Comparison of ENCODE assay signal across 24 cellular contexts in genomic region chr15:66756220-66756769, GRCh38. TPM values are rescaled to one million over a fixed set of nuclear protein-coding genes. Genes with fewer than 3 reads are reported as not detected.
DNase-seq lines count a peak whose midpoint lies in the region; ATAC-seq and TF ChIP-seq lines count a peak whose summit lies in the region.
"Had no signal": no experiment of that assay in that cellular context is flagged by ENCODE, and none has a peak within 500 bp of the region (broad histone marks: within the 10 kb centered on the region; RNA-seq: fewer than 3 reads in every experiment).

No MANE protein-coding gene starts in this region.

- H3K27ac ChIP-seq in right cardiac atrium (ENCODE audit: low read length) (peak overlapping the region; percentile 46), sigmoid colon (no peak overlapping the region)
- H3K27ac ChIP-seq: Peyer's patch, SJCRH30 had no signal

- peak in 1 of 3 donors; percentile 20 for DNase-seq in right cardiac atrium
- no peak for DNase-seq in cardiac septum (ENCODE audit: low spot score)
- peak; percentile 55 for DNase-seq in left kidney (ENCODE audit: low read depth, low spot score)
- peak; percentile 14 for DNase-seq in sigmoid colon
- no peak for DNase-seq in LoVo (ENCODE audit: low spot score)
- no peak for DNase-seq in effector CD4-positive, alpha-beta T cell
- no peak for DNase-seq in central memory CD4-positive, alpha-beta T cell
- no peak for DNase-seq in activated gamma-delta T cell (lab: John Stamatoyannopoulos, UW)
- DNase-seq: activated CD8-positive, alpha-beta T cell treated with anti-CD3 and anti-CD28 coated beads for 36 hours; activated effector memory CD4-positive, alpha-beta T cell treated with Interleukin-2 at 50 U/mL for 16 hours; BE2C; DMS79; glutamatergic neuron; Kasumi-1; kidney; NCI-H187; NCI-H526; SJCRH30; stimulated activated CD4-positive, alpha-beta T cell treated with anti-CD3 and anti-CD28 coated beads, Interleukin-12 subunit alpha, Interleukin-12 subunit beta, amount 100 ng/mL, for 4 hours; stimulated activated CD4-positive, alpha-beta T cell treated with anti-CD3 and anti-CD28 coated beads, Interleukin-4, amount 100 ng/mL, for 4 hours; stimulated activated naive CD4-positive, alpha-beta T cell; T-helper 1 cell had no signal

- TF ChIP-seq POLR2A in sigmoid colon (IDR thresholded peaks at IDR 0.05): no peak

- H3K9me3 ChIP-seq in right cardiac atrium (ENCODE audit: control insufficient read depth, low read length) (no peaks in the 10 kb centered on the region), sigmoid colon (peaks cover 0 to 3% (median 0%) of the 10 kb centered on the region in 4 donors)

- H3K4me3 ChIP-seq in right cardiac atrium (ENCODE audit: low read length) (no peak overlapping the region), sigmoid colon (no peak overlapping the region)
- H3K4me3 ChIP-seq: Peyer's patch, SJCRH30 had no signal

- 40% methylated on average over 9 of the region's 9 CpGs for WGBS in right cardiac atrium
- WGBS in sigmoid colon, 2 donors: 77% methylated on average over 9 of the region's 9 CpGs

- ATAC-seq in right cardiac atrium: no peak
- ATAC-seq: activated CD4-positive, CD25-positive, alpha-beta regulatory T cell treated with anti-CD3 and anti-CD28 coated beads, Interleukin-2, amount 50 U/mL, for 24 hours; activated CD8-positive, alpha-beta T cell treated with anti-CD3 and anti-CD28 coated beads for 36 hours had no signal

- H3K4me1 ChIP-seq in right cardiac atrium (ENCODE audit: control insufficient read depth, insufficient read depth, low read length) (peaks cover 45% of the 10 kb centered on the region), sigmoid colon (peaks cover 0 to 13% (median 9%) of the 10 kb centered on the region in 4 donors)
- H3K4me1 ChIP-seq: SJCRH30 had no signal

- intact Hi-C loops in right cardiac atrium (cut with DNase I): no loop called here
- intact Hi-C loops in cardiac septum (cut with DNase I): no loop called here
- intact Hi-C loops in sigmoid colon (cut with DNase I): no loop called here

- no peak for TF ChIP-seq EP300 in sigmoid colon (IDR thresholded peaks at IDR 0.05)

- no peaks in the 10 kb centered on the region for H3K36me3 ChIP-seq in sigmoid colon
- H3K36me3 ChIP-seq: Peyer's patch, SJCRH30 had no signal

- H3K27me3 ChIP-seq in right cardiac atrium (ENCODE audit: control insufficient read depth, insufficient read depth) (no peaks in the 10 kb centered on the region), sigmoid colon (no peaks in the 10 kb centered on the region)
- H3K27me3 ChIP-seq: BE2C, Peyer's patch, SJCRH30 had no signal

- no peak for TF ChIP-seq CTCF in sigmoid colon (IDR thresholded peaks at IDR 0.05)

RNA-seq across cellular contexts. Expression of gene SMAD6, which starts 54.3 kb away (rescaled TPM):
- 10 to 100 TPM; 54.5 to 68.8 (median 63.2) TPM for total RNA-seq in right cardiac atrium
- polyA plus RNA-seq in right cardiac atrium: 31.6 TPM
- total RNA-seq in cardiac septum: 50.2 TPM
- total RNA-seq in sigmoid colon: 1 to 10 TPM; 4.8 to 8.0 (median 5.8) TPM
- 1 to 10 TPM; 1.8 to 9.2 (median 1.8) TPM for polyA plus RNA-seq in sigmoid colon

Comparison
In these comparisons a context has a peak if more than half of its experiments do, and no peak if none do; other contexts are left out.
1. DNase-seq: peak in left kidney (single experiment) and sigmoid colon (single experiment); none in cardiac septum (single experiment), LoVo (single experiment), effector CD4-positive, alpha-beta T cell (single experiment), central memory CD4-positive, alpha-beta T cell (single experiment) and activated gamma-delta T cell (single experiment).